In the genomic region with DNA sequence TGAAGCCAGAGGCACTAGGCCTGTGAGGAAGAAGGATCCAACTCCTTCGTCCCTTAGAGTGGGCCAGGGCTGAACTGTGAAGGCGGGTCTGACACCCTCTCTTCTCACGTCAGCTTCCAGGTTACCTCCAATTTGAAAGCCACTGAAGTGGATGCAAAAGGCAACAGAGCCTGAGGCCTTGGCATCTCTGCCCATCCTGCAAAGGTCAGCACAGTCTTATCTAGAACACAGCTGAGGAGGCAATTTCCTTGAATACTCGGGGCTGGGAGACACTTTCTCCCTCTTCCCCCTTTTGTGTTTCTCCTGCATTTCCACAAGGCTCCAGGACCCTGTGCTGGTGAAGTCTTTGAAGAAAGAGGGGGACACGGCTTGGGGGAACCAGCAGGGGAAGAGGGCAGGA, we compare ENCODE assay signal across 1 cellular context.
TF ChIP-seq lines count a peak whose summit lies in the region.

No MANE protein-coding gene starts in this region.

TF ChIP-seq in HepG2, 621 proteins besides CTCF, POLR2A, EP300 and RAD21 (continued from another document):
- TF ChIP-seq, protein P1, sequence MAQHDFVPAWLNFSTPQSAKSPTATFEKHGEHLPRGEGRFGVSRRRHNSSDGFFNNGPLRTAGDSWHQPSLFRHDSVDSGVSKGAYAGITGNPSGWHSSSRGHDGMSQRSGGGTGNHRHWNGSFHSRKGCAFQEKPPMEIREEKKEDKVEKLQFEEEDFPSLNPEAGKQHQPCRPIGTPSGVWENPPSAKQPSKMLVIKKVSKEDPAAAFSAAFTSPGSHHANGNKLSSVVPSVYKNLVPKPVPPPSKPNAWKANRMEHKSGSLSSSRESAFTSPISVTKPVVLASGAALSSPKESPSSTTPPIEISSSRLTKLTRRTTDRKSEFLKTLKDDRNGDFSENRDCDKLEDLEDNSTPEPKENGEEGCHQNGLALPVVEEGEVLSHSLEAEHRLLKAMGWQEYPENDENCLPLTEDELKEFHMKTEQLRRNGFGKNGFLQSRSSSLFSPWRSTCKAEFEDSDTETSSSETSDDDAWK (CRISPR knock-in tag; IDR thresholded peaks at IDR 0.05): no peak
- TF ChIP-seq, protein P2, sequence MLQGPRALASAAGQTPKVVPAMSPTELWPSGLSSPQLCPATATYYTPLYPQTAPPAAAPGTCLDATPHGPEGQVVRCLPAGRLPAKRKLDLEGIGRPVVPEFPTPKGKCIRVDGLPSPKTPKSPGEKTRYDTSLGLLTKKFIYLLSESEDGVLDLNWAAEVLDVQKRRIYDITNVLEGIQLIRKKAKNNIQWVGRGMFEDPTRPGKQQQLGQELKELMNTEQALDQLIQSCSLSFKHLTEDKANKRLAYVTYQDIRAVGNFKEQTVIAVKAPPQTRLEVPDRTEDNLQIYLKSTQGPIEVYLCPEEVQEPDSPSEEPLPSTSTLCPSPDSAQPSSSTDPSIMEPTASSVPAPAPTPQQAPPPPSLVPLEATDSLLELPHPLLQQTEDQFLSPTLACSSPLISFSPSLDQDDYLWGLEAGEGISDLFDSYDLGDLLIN (CRISPR knock-in tag; IDR thresholded peaks at IDR 0.05; ENCODE audit: borderline replicate concordance): no peak
- no peak for TF ChIP-seq ZNF790 (CRISPR knock-in tag; IDR thresholded peaks at IDR 0.05; ENCODE audit: borderline replicate concordance)
- no peak for TF ChIP-seq MTF1 (CRISPR knock-in tag; IDR thresholded peaks at IDR 0.05)
- no peak for TF ChIP-seq CC2D1A (CRISPR knock-in tag; IDR thresholded peaks at IDR 0.05)
- TF ChIP-seq ERF (CRISPR knock-in tag; IDR thresholded peaks at IDR 0.05): no peak
- no peak for TF ChIP-seq ZNF432 (CRISPR knock-in tag; IDR thresholded peaks at IDR 0.05; ENCODE audit: borderline replicate concordance)
- TF ChIP-seq HMGA1 (CRISPR knock-in tag; conservative IDR thresholded peaks at IDR 0.05): no peak
- TF ChIP-seq SMAD9 (CRISPR knock-in tag; IDR thresholded peaks at IDR 0.05): no peak
- TF ChIP-seq, protein P3, sequence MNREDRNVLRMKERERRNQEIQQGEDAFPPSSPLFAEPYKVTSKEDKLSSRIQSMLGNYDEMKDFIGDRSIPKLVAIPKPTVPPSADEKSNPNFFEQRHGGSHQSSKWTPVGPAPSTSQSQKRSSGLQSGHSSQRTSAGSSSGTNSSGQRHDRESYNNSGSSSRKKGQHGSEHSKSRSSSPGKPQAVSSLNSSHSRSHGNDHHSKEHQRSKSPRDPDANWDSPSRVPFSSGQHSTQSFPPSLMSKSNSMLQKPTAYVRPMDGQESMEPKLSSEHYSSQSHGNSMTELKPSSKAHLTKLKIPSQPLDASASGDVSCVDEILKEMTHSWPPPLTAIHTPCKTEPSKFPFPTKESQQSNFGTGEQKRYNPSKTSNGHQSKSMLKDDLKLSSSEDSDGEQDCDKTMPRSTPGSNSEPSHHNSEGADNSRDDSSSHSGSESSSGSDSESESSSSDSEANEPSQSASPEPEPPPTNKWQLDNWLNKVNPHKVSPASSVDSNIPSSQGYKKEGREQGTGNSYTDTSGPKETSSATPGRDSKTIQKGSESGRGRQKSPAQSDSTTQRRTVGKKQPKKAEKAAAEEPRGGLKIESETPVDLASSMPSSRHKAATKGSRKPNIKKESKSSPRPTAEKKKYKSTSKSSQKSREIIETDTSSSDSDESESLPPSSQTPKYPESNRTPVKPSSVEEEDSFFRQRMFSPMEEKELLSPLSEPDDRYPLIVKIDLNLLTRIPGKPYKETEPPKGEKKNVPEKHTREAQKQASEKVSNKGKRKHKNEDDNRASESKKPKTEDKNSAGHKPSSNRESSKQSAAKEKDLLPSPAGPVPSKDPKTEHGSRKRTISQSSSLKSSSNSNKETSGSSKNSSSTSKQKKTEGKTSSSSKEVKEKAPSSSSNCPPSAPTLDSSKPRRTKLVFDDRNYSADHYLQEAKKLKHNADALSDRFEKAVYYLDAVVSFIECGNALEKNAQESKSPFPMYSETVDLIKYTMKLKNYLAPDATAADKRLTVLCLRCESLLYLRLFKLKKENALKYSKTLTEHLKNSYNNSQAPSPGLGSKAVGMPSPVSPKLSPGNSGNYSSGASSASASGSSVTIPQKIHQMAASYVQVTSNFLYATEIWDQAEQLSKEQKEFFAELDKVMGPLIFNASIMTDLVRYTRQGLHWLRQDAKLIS (CRISPR knock-in tag; IDR thresholded peaks at IDR 0.05): no peak
- TF ChIP-seq, protein P4, sequence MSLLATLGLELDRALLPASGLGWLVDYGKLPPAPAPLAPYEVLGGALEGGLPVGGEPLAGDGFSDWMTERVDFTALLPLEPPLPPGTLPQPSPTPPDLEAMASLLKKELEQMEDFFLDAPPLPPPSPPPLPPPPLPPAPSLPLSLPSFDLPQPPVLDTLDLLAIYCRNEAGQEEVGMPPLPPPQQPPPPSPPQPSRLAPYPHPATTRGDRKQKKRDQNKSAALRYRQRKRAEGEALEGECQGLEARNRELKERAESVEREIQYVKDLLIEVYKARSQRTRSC (CRISPR knock-in tag; IDR thresholded peaks at IDR 0.05; ENCODE audit: low read depth): no peak
TF ChIP-seq in HepG2: peak in this region for 0.
